ENCODE assay signal across 33 cellular contexts in genomic region chr6:47372318-47372717, GRCh38.
"Had no signal": no experiment of that assay in that cellular context is flagged by ENCODE, and none has a peak within 500 bp of the region (broad histone marks: within the 10 kb centered on the region; RNA-seq: fewer than 3 reads in every experiment).

No MANE protein-coding gene starts in this region.

- H3K27me3 Mint-ChIP-seq: central memory CD8-positive, alpha-beta T cell had no signal

- H3K4me3 ChIP-seq: coronary artery, dorsolateral prefrontal cortex, gastrocnemius medialis, heart left ventricle had no signal

- DNase-seq: activated B cell treated with CpG ODN at 0.5 μM for 24 hours; activated CD4-positive, alpha-beta memory T cell treated with anti-CD3 and anti-CD28 coated beads for 36 hours; activated CD4-positive, alpha-beta T cell treated with anti-CD3 and anti-CD28 coated beads for 48 hours; activated CD8-positive, alpha-beta memory T cell treated with anti-CD3 and anti-CD28 coated beads, Interleukin-2, amount 10 ng/mL, durations not matched to agents 7 days and 5 days; activated CD8-positive, alpha-beta memory T cell treated with anti-CD3 and anti-CD28 coated beads, Interleukin-2, amount 50 U/mL, for 4 hours; activated CD8-positive, alpha-beta T cell treated with anti-CD3 and anti-CD28 coated beads, Interleukin-2, amount 10 ng/mL, durations not matched to agents 7 days and 5 days; activated gamma-delta T cell; activated naive CD4-positive, alpha-beta T cell; activated naive CD4-positive, alpha-beta T cell treated with anti-CD3 and anti-CD28 coated beads, Interleukin-2, amount 10 ng/mL, durations not matched to agents 7 days and 5 days; activated naive CD8-positive, alpha-beta T cell treated with anti-CD3 and anti-CD28 coated beads, Interleukin-2, amount 10 ng/mL, durations not matched to agents 7 days and 5 days; activated T-cell treated with anti-CD3 and anti-CD28 coated beads, Interleukin-2, amount 50 U/mL, for 1 hour; activated T-cell treated with anti-CD3 and anti-CD28 coated beads, Interleukin-2, amount 50 U/mL, for 48 hours; anterior cingulate cortex; brain microvascular endothelial cell; dorsolateral prefrontal cortex; effector memory CD4-positive, alpha-beta T cell; endodermal cell; foreskin fibroblast; gastrocnemius medialis; glutamatergic neuron; heart left ventricle; T-helper 1 cell; T-helper 17 cell; T1000; WERI-Rb-1 had no signal

- H3K9me3 ChIP-seq: gastrocnemius medialis had no signal

- H3K4me1 ChIP-seq: gastrocnemius medialis, heart left ventricle had no signal

- H3K36me3 ChIP-seq: brain microvascular endothelial cell, gastrocnemius medialis, heart left ventricle, WERI-Rb-1 had no signal

- H3K4me1 Mint-ChIP-seq: central memory CD8-positive, alpha-beta T cell; T-helper 17 cell had no signal

- H3K9me3 Mint-ChIP-seq: activated B cell treated with CpG ODN at 0.5 μM for 24 hours; activated CD4-positive, alpha-beta memory T cell treated with anti-CD3 and anti-CD28 coated beads for 36 hours; activated naive CD4-positive, alpha-beta T cell treated with anti-CD3 and anti-CD28 coated beads, Interleukin-2, amount 10 ng/mL, durations not matched to agents 7 days and 5 days; activated naive CD4-positive, alpha-beta T cell treated with anti-CD3 and anti-CD28 coated beads, Interleukin-2, amount 50 U/mL, for 72 hours; activated naive CD8-positive, alpha-beta T cell treated with anti-CD3 and anti-CD28 coated beads, Interleukin-2, amount 10 ng/mL, durations not matched to agents 7 days and 5 days; central memory CD8-positive, alpha-beta T cell; dendritic cell treated with granulocyte-macrophage colony-stimulating factor and Interleukin-4, amounts not matched to agents 40 ng/mL and 50 ng/mL, for 4 days; endodermal cell; T-helper 2 cell treated with Interferon-gamma antibody and Interleukin-4, amounts not matched to agents 5 μg/mL and 100 μg/mL, for 36 hours had no signal

- H3K27me3 ChIP-seq: brain microvascular endothelial cell, dorsolateral prefrontal cortex, gastrocnemius medialis, heart left ventricle had no signal

- H3K27ac Mint-ChIP-seq: activated B cell treated with CpG ODN at 0.5 μM for 24 hours; activated CD4-positive, alpha-beta memory T cell treated with anti-CD3 and anti-CD28 coated beads for 36 hours; activated CD8-positive, alpha-beta memory T cell treated with anti-CD3 and anti-CD28 coated beads, Interleukin-2, amount 10 ng/mL, durations not matched to agents 7 days and 5 days; activated CD8-positive, alpha-beta T cell treated with anti-CD3 and anti-CD28 coated beads, Interleukin-2, amount 10 ng/mL, durations not matched to agents 7 days and 5 days; activated naive CD4-positive, alpha-beta T cell treated with anti-CD3 and anti-CD28 coated beads, Interleukin-2, amount 10 ng/mL, durations not matched to agents 7 days and 5 days; activated naive CD4-positive, alpha-beta T cell treated with anti-CD3 and anti-CD28 coated beads, Interleukin-2, amount 50 U/mL, for 72 hours; activated naive CD8-positive, alpha-beta T cell treated with anti-CD3 and anti-CD28 coated beads, Interleukin-2, amount 10 ng/mL, durations not matched to agents 7 days and 5 days; dendritic cell treated with granulocyte-macrophage colony-stimulating factor and Interleukin-4, amounts not matched to agents 40 ng/mL and 50 ng/mL, for 4 days; endodermal cell; T-helper 17 cell; T-helper 2 cell treated with Interferon-gamma antibody and Interleukin-4, amounts not matched to agents 5 μg/mL and 100 μg/mL, for 36 hours had no signal

- FAIRE-seq: astrocyte, bronchial epithelial cell had no signal

- H3K4me3 Mint-ChIP-seq: activated B cell treated with CpG ODN at 0.5 μM for 24 hours; activated CD4-positive, alpha-beta memory T cell treated with anti-CD3 and anti-CD28 coated beads for 36 hours; activated CD8-positive, alpha-beta memory T cell treated with anti-CD3 and anti-CD28 coated beads, Interleukin-2, amount 10 ng/mL, durations not matched to agents 7 days and 5 days; activated CD8-positive, alpha-beta T cell treated with anti-CD3 and anti-CD28 coated beads, Interleukin-2, amount 10 ng/mL, durations not matched to agents 7 days and 5 days; activated naive CD4-positive, alpha-beta T cell treated with anti-CD3 and anti-CD28 coated beads, Interleukin-2, amount 10 ng/mL, durations not matched to agents 7 days and 5 days; activated naive CD8-positive, alpha-beta T cell treated with anti-CD3 and anti-CD28 coated beads, Interleukin-2, amount 10 ng/mL, durations not matched to agents 7 days and 5 days; central memory CD8-positive, alpha-beta T cell; dendritic cell treated with granulocyte-macrophage colony-stimulating factor and Interleukin-4, amounts not matched to agents 40 ng/mL and 50 ng/mL, for 4 days; endodermal cell; T-helper 17 cell; T-helper 2 cell treated with Interferon-gamma antibody and Interleukin-4, amounts not matched to agents 5 μg/mL and 100 μg/mL, for 36 hours had no signal

- H3K27ac ChIP-seq: brain microvascular endothelial cell, coronary artery, dorsolateral prefrontal cortex, gastrocnemius medialis, heart left ventricle, WERI-Rb-1 had no signal

- H3K36me3 Mint-ChIP-seq: activated CD4-positive, alpha-beta memory T cell treated with anti-CD3 and anti-CD28 coated beads for 36 hours; activated CD8-positive, alpha-beta memory T cell treated with anti-CD3 and anti-CD28 coated beads, Interleukin-2, amount 10 ng/mL, durations not matched to agents 7 days and 5 days; activated naive CD4-positive, alpha-beta T cell treated with anti-CD3 and anti-CD28 coated beads, Interleukin-2, amount 10 ng/mL, durations not matched to agents 7 days and 5 days; activated naive CD4-positive, alpha-beta T cell treated with anti-CD3 and anti-CD28 coated beads, Interleukin-2, amount 50 U/mL, for 72 hours; activated naive CD8-positive, alpha-beta T cell treated with anti-CD3 and anti-CD28 coated beads, Interleukin-2, amount 10 ng/mL, durations not matched to agents 7 days and 5 days had no signal

- ATAC-seq: activated CD8-positive, alpha-beta memory T cell treated with anti-CD3 and anti-CD28 coated beads, Interleukin-2, amount 10 ng/mL, durations not matched to agents 7 days and 5 days; activated CD8-positive, alpha-beta T cell treated with anti-CD3 and anti-CD28 coated beads, Interleukin-2, amount 10 ng/mL, durations not matched to agents 7 days and 5 days; activated naive CD4-positive, alpha-beta T cell treated with anti-CD3 and anti-CD28 coated beads, Interleukin-2, amount 50 U/mL, for 72 hours; esophagus mucosa; gastrocnemius medialis; heart left ventricle; T-helper 17 cell had no signal
